Comparison of ENCODE assay signal across 11 cellular contexts in genomic region chr6:111870054-111870750, GRCh38. TPM values are rescaled to one million over a fixed set of nuclear protein-coding genes. Genes with fewer than 3 reads are reported as not detected.
DNase-seq lines count a peak whose midpoint lies in the region; ATAC-seq and TF ChIP-seq lines count a peak whose summit lies in the region.
"Had no signal": no experiment of that assay in that cellular context is flagged by ENCODE, and none has a peak within 500 bp of the region (broad histone marks: within the 10 kb centered on the region; RNA-seq: fewer than 3 reads in every experiment).

No MANE protein-coding gene starts in this region.

- H4K20me1 ChIP-seq in IMR-90 (ENCODE audit: insufficient read depth, low read length) = peaks cover 3% of the 10 kb centered on the region; the same call in 1 of the 2 replicates

- peak overlapping the region; percentile 97 to 100 (median 98) for H3K4me3 Mint-ChIP-seq in CD4-positive, CD25-positive, alpha-beta regulatory T cell
- H3K4me3 Mint-ChIP-seq in activated T-helper 2 cell treated with anti-CD3 and anti-CD28 coated beads, Interferon-gamma antibody, Interleukin-2, Interleukin-4, amounts not matched to agents 10 μg/mL and 5 μg/mL and 100 μg/mL, durations not matched to agents 14 hours and 24 hours and 36 hours (ENCODE audit: low read depth) = peak overlapping the region; percentile 97
- H3K4me3 Mint-ChIP-seq: dendritic cell treated with granulocyte-macrophage colony-stimulating factor and Interleukin-4, amounts not matched to agents 40 ng/mL and 50 ng/mL, for 4 days had no signal

- no peaks in the 10 kb centered on the region for H3K9me3 ChIP-seq in CD4-positive, CD25-positive, alpha-beta regulatory T cell (ENCODE audit: control insufficient read depth in 2 of 2, low read length in 2 of 2)
- no peaks in the 10 kb centered on the region for H3K9me3 ChIP-seq in IMR-90 (ENCODE audit: control insufficient read depth, insufficient read depth, low read length)
- no peaks in the 10 kb centered on the region for H3K9me3 ChIP-seq in mucosa of stomach (ENCODE audit: control insufficient read depth, low read length)

- 93% methylated on average over 3 of the region's 7 CpGs; no CpG with 5 or more reads in 1 of the 2 experiments for WGBS in IMR-90 (ENCODE audit: extremely low coverage in 2 of 2, insufficient read length in 1 of 2), 2 experiments

- peak overlapping the region; percentile 98 for H3K4me3 ChIP-seq in CD4-positive, CD25-positive, alpha-beta regulatory T cell (ENCODE audit: low read depth, low read length)
- H3K4me3 ChIP-seq in IMR-90 (ENCODE audit: insufficient read depth, low read depth, low read length) = no peak overlapping the region
- H3K4me3 ChIP-seq in mucosa of stomach (ENCODE audit: low read length) = peak overlapping the region; percentile 28

- no peak for TF ChIP-seq POLR2A in IMR-90 (IDR thresholded peaks at IDR 0.05; ENCODE audit: low read depth, low read length)

- CTCF ChIA-PET in IMR-90 (lab: Yijun Ruan, JAX) = no interaction called here

- POLR2A ChIA-PET in IMR-90 (lab: Charles Lee; ENCODE audit: unreplicated experiment) = interaction anchor here (0.5 kb wide), 1 partner anchor 995 kb away, joined by 5 read pairs; no protein-coding TSS in a partner anchor

- H4K8ac ChIP-seq in IMR-90 (ENCODE audit: low read depth in 2 of 2, low read length in 2 of 2) = no peak overlapping the region

- H2BK20ac ChIP-seq in IMR-90 (ENCODE audit: low read depth, low read length) = no peak overlapping the region

- H4K5ac ChIP-seq in IMR-90 (ENCODE audit: low read depth, low read length) = no peak overlapping the region

- H3K14ac ChIP-seq in IMR-90 (replicated peaks; ENCODE audit: low read depth, low read length) = no peak overlapping the region

- BruUV-seq in IMR-90 (replicated peaks; lab: Mats Ljungman, UMichigan) = TSS peak; percentile 20

- in situ Hi-C loops in IMR-90 (cut with MboI; ENCODE audit: low sequenced_read_pairs) = no loop called here

- no peak overlapping the region; the same call in 1 of the 2 replicates for H3K23ac ChIP-seq in IMR-90 (ENCODE audit: low read depth, low read length)

- H2BK120ac ChIP-seq in IMR-90 (ENCODE audit: low read depth, low read length) = no peak overlapping the region

- H4K91ac ChIP-seq in IMR-90 (ENCODE audit: insufficient read depth, low read depth, low read length) = no peak overlapping the region

- H3K9ac ChIP-seq in IMR-90 (ENCODE audit: low read depth, low read length) (no peak overlapping the region), mucosa of stomach (ENCODE audit: low read length) (peak overlapping the region; percentile 19)

- peaks cover 32 to 74% (median 60%) of the 10 kb centered on the region in 4 donors for H3K4me1 Mint-ChIP-seq in CD4-positive, CD25-positive, alpha-beta regulatory T cell
- peaks cover 62% of the 10 kb centered on the region for H3K4me1 Mint-ChIP-seq in activated T-helper 2 cell treated with anti-CD3 and anti-CD28 coated beads, Interferon-gamma antibody, Interleukin-2, Interleukin-4, amounts not matched to agents 10 μg/mL and 5 μg/mL and 100 μg/mL, durations not matched to agents 14 hours and 24 hours and 36 hours (ENCODE audit: low read depth)

- H3K4ac ChIP-seq in IMR-90 (ENCODE audit: low read depth, low read length) = no peak overlapping the region

- peaks cover 8% of the 10 kb centered on the region for H3K36me3 Mint-ChIP-seq in CD4-positive, CD25-positive, alpha-beta regulatory T cell
- peaks cover 56% of the 10 kb centered on the region for H3K36me3 Mint-ChIP-seq in activated T-helper 2 cell treated with anti-CD3 and anti-CD28 coated beads, Interferon-gamma antibody, Interleukin-2, Interleukin-4, amounts not matched to agents 10 μg/mL and 5 μg/mL and 100 μg/mL, durations not matched to agents 14 hours and 24 hours and 36 hours (ENCODE audit: low read depth)

- no peak overlapping the region for H2AK9ac ChIP-seq in IMR-90 (replicated peaks; ENCODE audit: low read depth, low read length, poor library complexity)

- H3K27ac Mint-ChIP-seq in CD4-positive, CD25-positive, alpha-beta regulatory T cell = peak overlapping the region; percentile 52 to 97 (median 82)
- peak overlapping the region; percentile 94 for H3K27ac Mint-ChIP-seq in activated T-helper 2 cell treated with anti-CD3 and anti-CD28 coated beads, Interferon-gamma antibody, Interleukin-2, Interleukin-4, amounts not matched to agents 10 μg/mL and 5 μg/mL and 100 μg/mL, durations not matched to agents 14 hours and 24 hours and 36 hours
- H3K27ac Mint-ChIP-seq: dendritic cell treated with granulocyte-macrophage colony-stimulating factor and Interleukin-4, amounts not matched to agents 40 ng/mL and 50 ng/mL, for 4 days had no signal

- H3K4me2 ChIP-seq in IMR-90 (ENCODE audit: low read depth, low read length) = peak overlapping the region; percentile 41; the same call in 1 of the 2 replicates

- intact Hi-C loops in IMR-90 (cut with micrococcal nuclease) = loop anchor here (5.0 kb wide), 2 partner anchors 68 to 102 kb away; no protein-coding TSS in a partner anchor
- intact Hi-C loops in activated T-helper 2 cell treated with anti-CD3 and anti-CD28 coated beads, Interferon-gamma antibody, Interleukin-2, Interleukin-4, amounts not matched to agents 10 μg/mL and 5 μg/mL and 100 μg/mL, durations not matched to agents 14 hours and 24 hours and 36 hours (cut with micrococcal nuclease) = loop anchor here (2.0 to 5.0 kb wide), 4 partner anchors 109 to 388 kb away; partner anchors contain the start of gene REV3L

- dilution Hi-C loops in IMR-90 (cut with HindIII; ENCODE audit: low sequenced_read_pairs, unreplicated experiment) = no loop called here

- no peak overlapping the region for H2BK15ac ChIP-seq in IMR-90 (ENCODE audit: low read depth, low read length)

- H3K27me3 ChIP-seq in CD4-positive, CD25-positive, alpha-beta regulatory T cell (ENCODE audit: control insufficient read depth, insufficient read depth, low read length) = no peaks in the 10 kb centered on the region
- H3K27me3 ChIP-seq in IMR-90 (ENCODE audit: control insufficient read depth, insufficient read depth, low read length) (0 out of 2 replicates have a peak, but pooled peaks cover 2% of the 10 kb centered on the region), mucosa of stomach (ENCODE audit: control insufficient read depth, insufficient read depth, low read length) (no peaks in the 10 kb centered on the region)

- no peaks in the 10 kb centered on the region for H3K36me3 ChIP-seq in CD4-positive, CD25-positive, alpha-beta regulatory T cell (ENCODE audit: control insufficient read depth, insufficient read depth, low read length)
- H3K36me3 ChIP-seq in IMR-90 (ENCODE audit: control insufficient read depth, insufficient read depth, low read length) (no peaks in the 10 kb centered on the region), mucosa of stomach (ENCODE audit: control insufficient read depth, insufficient read depth, low read length) (no peaks in the 10 kb centered on the region)

- H3K18ac ChIP-seq in IMR-90 (ENCODE audit: low read depth, low read length) = no peak overlapping the region

- peak in 1 of 2 donors; percentile 4 for ATAC-seq in CD4-positive, CD25-positive, alpha-beta regulatory T cell (ENCODE audit: low read depth in 2 of 2)
- ATAC-seq in IMR-90 (ENCODE audit: low read depth) = no peak
- ATAC-seq in HG02763 (IDR thresholded peaks at IDR 0.05; ENCODE audit: unreplicated experiment) = no peak

- TF ChIP-seq RAD21 in IMR-90 (IDR thresholded peaks at IDR 0.05; ENCODE audit: low read length) = no peak

- no peak overlapping the region for H2BK5ac ChIP-seq in IMR-90 (ENCODE audit: low read depth, low read length, poor library complexity, severe bottlenecking)

- H3K9me1 ChIP-seq in IMR-90 (ENCODE audit: insufficient read depth, low read length) = peaks cover 3% of the 10 kb centered on the region; the same call in 1 of the 2 replicates

- H2AFZ ChIP-seq in IMR-90 (replicated peaks; ENCODE audit: low read length, poor library complexity) = no peak overlapping the region

- no peak overlapping the region for H3K56ac ChIP-seq in IMR-90 (ENCODE audit: extremely low read depth, insufficient read depth, low read length)

- peak in 2 of 3 donors; percentile 47 to 79 for DNase-seq in CD4-positive, CD25-positive, alpha-beta regulatory T cell
- DNase-seq in IMR-90 (no peak), NCI-H446 (lab: John Stamatoyannopoulos, UW) (no peak), cerebellar nuclear complex (lab: John Stamatoyannopoulos, UW) (no peak), kidney glomerular epithelial cell (lab: John Stamatoyannopoulos, UW) (no peak)
- no peak for DNase-seq in activated T-helper 2 cell treated with anti-CD3 and anti-CD28 coated beads, Interferon-gamma antibody, Interleukin-2, Interleukin-4, amounts not matched to agents 10 μg/mL and 5 μg/mL and 100 μg/mL, durations not matched to agents 14 hours and 24 hours and 36 hours (ENCODE audit: low spot score)
- DNase-seq: NCI-H510A treated with DMSO at 0.1 percent for 48 hours, WERI-Rb-1 had no signal

- H3K9me3 Mint-ChIP-seq in CD4-positive, CD25-positive, alpha-beta regulatory T cell = no peaks in the 10 kb centered on the region
- no peaks in the 10 kb centered on the region for H3K9me3 Mint-ChIP-seq in activated T-helper 2 cell treated with anti-CD3 and anti-CD28 coated beads, Interferon-gamma antibody, Interleukin-2, Interleukin-4, amounts not matched to agents 10 μg/mL and 5 μg/mL and 100 μg/mL, durations not matched to agents 14 hours and 24 hours and 36 hours
- H3K9me3 Mint-ChIP-seq: dendritic cell treated with granulocyte-macrophage colony-stimulating factor and Interleukin-4, amounts not matched to agents 40 ng/mL and 50 ng/mL, for 4 days had no signal

- peaks cover 10% of the 10 kb centered on the region for H3K27me3 Mint-ChIP-seq in CD4-positive, CD25-positive, alpha-beta regulatory T cell
- H3K27me3 Mint-ChIP-seq in activated T-helper 2 cell treated with anti-CD3 and anti-CD28 coated beads, Interferon-gamma antibody, Interleukin-2, Interleukin-4, amounts not matched to agents 10 μg/mL and 5 μg/mL and 100 μg/mL, durations not matched to agents 14 hours and 24 hours and 36 hours (ENCODE audit: low read depth) = no peaks in the 10 kb centered on the region

- H3K27ac ChIP-seq in CD4-positive, CD25-positive, alpha-beta regulatory T cell (ENCODE audit: insufficient read depth, low read length, poor library complexity, severe bottlenecking) = peak overlapping the region; percentile 95
- H3K27ac ChIP-seq in IMR-90 (ENCODE audit: insufficient read depth, low read length) = no peak overlapping the region
- H3K27ac ChIP-seq: WERI-Rb-1 had no signal

- peaks cover 35 to 38% of the 10 kb centered on the region in 2 experiments for H3K79me1 ChIP-seq in IMR-90 (ENCODE audit: low read depth in 1 of 2, low read length in 2 of 2)

- H3K4me1 ChIP-seq in CD4-positive, CD25-positive, alpha-beta regulatory T cell (ENCODE audit: control insufficient read depth, insufficient read depth, low read length, poor library complexity, severe bottlenecking) = peaks cover 76% of the 10 kb centered on the region
- H3K4me1 ChIP-seq in IMR-90 (ENCODE audit: control insufficient read depth, insufficient read depth, low read length) = peaks cover 1% of the 10 kb centered on the region; the same call in 1 of the 2 replicates
- H3K4me1 ChIP-seq in mucosa of stomach (ENCODE audit: control insufficient read depth, insufficient read depth, low read length) = peaks cover 9% of the 10 kb centered on the region

- H2AK5ac ChIP-seq in IMR-90 (ENCODE audit: low read depth, low read length) = no peak overlapping the region

- no peak for TF ChIP-seq CTCF in IMR-90 (conservative IDR thresholded peaks at IDR 0.05; ENCODE audit: low read depth, low read length)

RNA-seq across cellular contexts. Expression of gene FYN, which starts 3.0 kb away (rescaled TPM):
- 592 TPM for total RNA-seq in CD4-positive, CD25-positive, alpha-beta regulatory T cell
- polyA plus RNA-seq in CD4-positive, CD25-positive, alpha-beta regulatory T cell = 100 to 1,000 TPM; 267 to 320 (median 288) TPM
- total RNA-seq in IMR-90 (2012; rRNA removed) = 36.4 and 41.1 TPM in 2 replicates
- 30.8 and 35.1 TPM in 2 replicates for polyA plus RNA-seq in IMR-90 (2012; rRNA removed)
- polyA plus RNA-seq in IMR-90 (2012; cell fraction: cytosol; rRNA removed) = 41.7 and 98.8 TPM in 2 replicates
- 36.3 and 72.0 TPM in 2 replicates for polyA plus RNA-seq in IMR-90 (2012; cell fraction: nucleus; rRNA removed; ENCODE audit: low replicate concordance)
- total RNA-seq in activated T-helper 2 cell treated with anti-CD3 and anti-CD28 coated beads, Interferon-gamma antibody, Interleukin-2, Interleukin-4, amounts not matched to agents 10 μg/mL and 5 μg/mL and 100 μg/mL, durations not matched to agents 14 hours and 24 hours and 36 hours = 359 TPM in 2 replicates

Comparison
In these comparisons a context has a peak if more than half of its experiments do, and no peak if none do; other contexts are left out.
1. DNase-seq: peak in CD4-positive, CD25-positive, alpha-beta regulatory T cell (2 of 3); none in IMR-90 (single experiment), activated T-helper 2 cell treated with anti-CD3 and anti-CD28 coated beads, Interferon-gamma antibody, Interleukin-2, Interleukin-4, amounts not matched to agents 10 μg/mL and 5 μg/mL and 100 μg/mL, durations not matched to agents 14 hours and 24 hours and 36 hours (single experiment), NCI-H446 (0 of 2), cerebellar nuclear complex (0 of 2) and kidney glomerular epithelial cell (single experiment).